Comparison of ENCODE assay signal across 8 cellular contexts in the genomic region with DNA sequence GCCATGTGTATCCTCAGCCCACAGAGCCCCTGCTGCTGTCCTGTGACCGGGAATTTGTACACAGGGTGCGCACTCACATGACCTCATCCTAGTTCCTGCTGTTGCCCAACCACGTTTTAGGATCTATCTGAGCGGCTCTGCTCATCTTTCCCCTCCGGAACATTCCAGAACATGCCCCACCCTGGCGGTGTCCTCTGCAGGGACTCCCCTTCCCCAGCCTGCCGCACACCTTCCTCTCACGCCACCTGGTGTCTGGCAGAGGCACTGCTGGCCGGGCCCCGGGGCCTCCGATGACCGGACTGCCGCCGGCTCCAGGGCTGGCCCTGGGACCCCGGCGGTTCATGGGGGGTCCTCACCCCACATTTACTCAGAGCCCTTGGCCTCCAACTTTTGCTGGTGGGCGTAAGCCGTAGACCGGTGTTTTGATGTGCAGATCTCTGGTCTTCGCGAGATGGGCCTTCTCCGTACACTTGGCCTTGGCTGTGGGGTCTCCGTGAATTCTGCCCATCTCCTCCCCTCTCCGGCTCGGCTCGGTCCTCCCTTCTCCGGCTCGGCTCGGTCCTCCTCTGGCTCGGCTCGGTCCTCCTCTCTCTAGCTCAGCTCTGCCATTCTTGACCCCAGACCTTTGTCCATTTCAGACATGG. TPM values are rescaled to one million over a fixed set of nuclear protein-coding genes. Genes with fewer than 3 reads are reported as not detected.
DNase-seq lines count a peak whose midpoint lies in the region; ATAC-seq and TF ChIP-seq lines count a peak whose summit lies in the region.

No MANE protein-coding gene starts in this region.

- DNase-seq in ACHN (peak; percentile 37), GM19238 (ENCODE audit: insufficient read length, low spot score) (peak; percentile 64), cerebellum (ENCODE audit: low spot score) (peak; percentile 27), lung microvascular endothelial cell (ENCODE audit: low read depth in 2 of 2) (peak; percentile 28 to 63), stomach (peak; percentile 68)

- in situ Hi-C loops in ACHN (cut with HindIII; ENCODE audit: low pct_ligation_motif_present, low pct_unique_long_range_greater_than_20kb, low sequenced_read_pairs), result no loop called here

- intact Hi-C loops in stomach (cut with DNase I; ENCODE audit: low total_unique reads), result no loop called here

- ATAC-seq in GM19467 (IDR thresholded peaks at IDR 0.05; ENCODE audit: unreplicated experiment), result no peak
- ATAC-seq in HG02571 (IDR thresholded peaks at IDR 0.05; ENCODE audit: unreplicated experiment), result no peak

- H3K4me3 ChIP-seq in stomach, result no peak overlapping the region

- H3K27ac ChIP-seq in VCaP (no peak overlapping the region), stomach (no peak overlapping the region)

- peaks cover 16 to 36% (median 27%) of the 10 kb centered on the region in 4 donors for H3K4me1 ChIP-seq in stomach

- TF ChIP-seq POLR2A in stomach (IDR thresholded peaks at IDR 0.05), result no peak

- peaks cover 0 to 24% (median 0%) of the 10 kb centered on the region in 3 donors for H3K27me3 ChIP-seq in stomach

- WGBS in stomach, 5 donors, result 29 to 42% (median 38%) methylated on average over 20 to 31 of the region's 31 CpGs

- TF ChIP-seq EP300 in stomach (IDR thresholded peaks at IDR 0.05), result no peak

- TF ChIP-seq CTCF in VCaP (conservative IDR thresholded peaks at IDR 0.05) (peak; percentile 95), stomach (IDR thresholded peaks at IDR 0.05) (peak in 5 of 7 experiments; percentile 83 to 93 (median 90))

- peaks cover 0 to 8% (median under 1%) of the 10 kb centered on the region in 4 donors for H3K36me3 ChIP-seq in stomach

- peaks cover 0 to 6% (median 2%) of the 10 kb centered on the region in 4 donors for H3K9me3 ChIP-seq in stomach

RNA-seq across cellular contexts. Expression of a gene that starts 29.5 kb away (rescaled TPM):
- total RNA-seq in cerebellum (0.45 TPM), lung microvascular endothelial cell (0.20 and 0.44 TPM in 2 replicates), stomach (100 to 1,000 TPM in 2 of 5 donors, 10 to 100 TPM in 3; 16.9 to 149 (median 51.0) TPM)
- polyA plus RNA-seq in stomach, result 10 to 100 TPM; 14.6 to 28.4 (median 23.1) TPM

Comparison
In these comparisons a context has a peak if more than half of its experiments do, and no peak if none do; other contexts are left out.
1. RNA of a gene that starts 29.5 kb away (total RNA-seq): 16.9 to 149 TPM in stomach; 0.45 TPM in cerebellum (single experiment) and 0.20 to 0.44 TPM in lung microvascular endothelial cell; every median in the first group is over 10 times any median in the second.
2. Peak in every context shown above with its lines, with median percentiles within 50 percentile points of each other: DNase-seq.